Comparison of ENCODE assay signal across 1 cellular context in the genomic region with DNA sequence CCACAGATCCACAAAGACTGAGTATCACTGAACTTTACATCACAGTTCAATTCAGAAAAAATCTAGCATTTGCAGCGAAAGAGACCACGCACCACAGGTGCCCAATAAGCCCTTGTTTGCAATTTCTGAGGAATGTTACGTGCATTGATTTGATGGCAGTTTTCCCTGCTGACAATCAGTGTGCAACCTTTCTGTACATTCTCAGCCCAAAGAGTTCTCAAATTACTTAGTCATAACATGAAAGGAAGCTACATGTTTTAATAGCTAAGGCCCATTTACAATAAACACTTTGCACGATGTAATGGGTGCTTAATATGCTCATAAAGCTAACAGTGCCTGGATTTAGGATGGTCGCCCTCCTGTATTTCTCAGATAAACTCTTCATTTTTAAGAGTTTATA.
TF ChIP-seq lines count a peak whose summit lies in the region.

No MANE protein-coding gene starts in this region.

TF ChIP-seq in GM23338, 12 proteins besides CTCF, POLR2A, EP300 and RAD21 (continued from another document):
- TF ChIP-seq, protein P1, sequence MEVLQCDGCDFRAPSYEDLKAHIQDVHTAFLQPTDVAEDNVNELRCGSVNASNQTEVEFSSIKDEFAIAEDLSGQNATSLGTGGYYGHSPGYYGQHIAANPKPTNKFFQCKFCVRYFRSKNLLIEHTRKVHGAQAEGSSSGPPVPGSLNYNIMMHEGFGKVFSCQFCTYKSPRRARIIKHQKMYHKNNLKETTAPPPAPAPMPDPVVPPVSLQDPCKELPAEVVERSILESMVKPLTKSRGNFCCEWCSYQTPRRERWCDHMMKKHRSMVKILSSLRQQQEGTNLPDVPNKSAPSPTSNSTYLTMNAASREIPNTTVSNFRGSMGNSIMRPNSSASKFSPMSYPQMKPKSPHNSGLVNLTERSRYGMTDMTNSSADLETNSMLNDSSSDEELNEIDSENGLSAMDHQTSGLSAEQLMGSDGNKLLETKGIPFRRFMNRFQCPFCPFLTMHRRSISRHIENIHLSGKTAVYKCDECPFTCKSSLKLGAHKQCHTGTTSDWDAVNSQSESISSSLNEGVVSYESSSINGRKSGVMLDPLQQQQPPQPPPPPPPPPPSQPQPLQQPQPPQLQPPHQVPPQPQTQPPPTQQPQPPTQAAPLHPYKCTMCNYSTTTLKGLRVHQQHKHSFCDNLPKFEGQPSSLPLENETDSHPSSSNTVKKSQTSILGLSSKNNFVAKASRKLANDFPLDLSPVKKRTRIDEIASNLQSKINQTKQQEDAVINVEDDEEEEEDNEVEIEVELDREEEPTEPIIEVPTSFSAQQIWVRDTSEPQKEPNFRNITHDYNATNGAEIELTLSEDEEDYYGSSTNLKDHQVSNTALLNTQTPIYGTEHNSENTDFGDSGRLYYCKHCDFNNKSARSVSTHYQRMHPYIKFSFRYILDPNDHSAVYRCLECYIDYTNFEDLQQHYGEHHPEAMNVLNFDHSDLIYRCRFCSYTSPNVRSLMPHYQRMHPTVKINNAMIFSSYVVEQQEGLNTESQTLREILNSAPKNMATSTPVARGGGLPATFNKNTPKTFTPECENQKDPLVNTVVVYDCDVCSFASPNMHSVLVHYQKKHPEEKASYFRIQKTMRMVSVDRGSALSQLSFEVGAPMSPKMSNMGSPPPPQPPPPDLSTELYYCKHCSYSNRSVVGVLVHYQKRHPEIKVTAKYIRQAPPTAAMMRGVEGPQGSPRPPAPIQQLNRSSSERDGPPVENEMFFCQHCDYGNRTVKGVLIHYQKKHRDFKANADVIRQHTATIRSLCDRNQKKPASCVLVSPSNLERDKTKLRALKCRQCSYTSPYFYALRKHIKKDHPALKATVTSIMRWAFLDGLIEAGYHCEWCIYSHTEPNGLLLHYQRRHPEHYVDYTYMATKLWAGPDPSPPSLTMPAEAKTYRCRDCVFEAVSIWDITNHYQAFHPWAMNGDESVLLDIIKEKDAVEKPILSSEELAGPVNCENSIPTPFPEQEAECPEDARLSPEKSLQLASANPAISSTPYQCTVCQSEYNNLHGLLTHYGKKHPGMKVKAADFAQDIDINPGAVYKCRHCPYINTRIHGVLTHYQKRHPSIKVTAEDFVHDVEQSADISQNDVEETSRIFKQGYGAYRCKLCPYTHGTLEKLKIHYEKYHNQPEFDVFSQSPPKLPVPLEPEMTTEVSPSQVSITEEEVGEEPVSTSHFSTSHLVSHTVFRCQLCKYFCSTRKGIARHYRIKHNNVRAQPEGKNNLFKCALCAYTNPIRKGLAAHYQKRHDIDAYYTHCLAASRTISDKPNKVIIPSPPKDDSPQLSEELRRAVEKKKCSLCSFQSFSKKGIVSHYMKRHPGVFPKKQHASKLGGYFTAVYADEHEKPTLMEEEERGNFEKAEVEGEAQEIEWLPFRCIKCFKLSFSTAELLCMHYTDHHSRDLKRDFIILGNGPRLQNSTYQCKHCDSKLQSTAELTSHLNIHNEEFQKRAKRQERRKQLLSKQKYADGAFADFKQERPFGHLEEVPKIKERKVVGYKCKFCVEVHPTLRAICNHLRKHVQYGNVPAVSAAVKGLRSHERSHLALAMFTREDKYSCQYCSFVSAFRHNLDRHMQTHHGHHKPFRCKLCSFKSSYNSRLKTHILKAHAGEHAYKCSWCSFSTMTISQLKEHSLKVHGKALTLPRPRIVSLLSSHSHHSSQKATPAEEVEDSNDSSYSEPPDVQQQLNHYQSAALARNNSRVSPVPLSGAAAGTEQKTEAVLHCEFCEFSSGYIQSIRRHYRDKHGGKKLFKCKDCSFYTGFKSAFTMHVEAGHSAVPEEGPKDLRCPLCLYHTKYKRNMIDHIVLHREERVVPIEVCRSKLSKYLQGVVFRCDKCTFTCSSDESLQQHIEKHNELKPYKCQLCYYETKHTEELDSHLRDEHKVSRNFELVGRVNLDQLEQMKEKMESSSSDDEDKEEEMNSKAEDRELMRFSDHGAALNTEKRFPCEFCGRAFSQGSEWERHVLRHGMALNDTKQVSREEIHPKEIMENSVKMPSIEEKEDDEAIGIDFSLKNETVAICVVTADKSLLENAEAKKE (CRISPR knock-in tag; IDR thresholded peaks at IDR 0.05), result no peak
- TF ChIP-seq NANOG (IDR thresholded peaks at IDR 0.05; ENCODE audit: borderline replicate concordance) (no peak), EZH2 (IDR thresholded peaks at IDR 0.05; ENCODE audit: low read depth, unreplicated experiment) (no peak), ZNF114 (CRISPR knock-in tag; IDR thresholded peaks at IDR 0.05) (no peak), JUNB (IDR thresholded peaks at IDR 0.05; ENCODE audit: unreplicated experiment) (no peak)
